1 cellular context compared by ENCODE assay signal in the genomic region with DNA sequence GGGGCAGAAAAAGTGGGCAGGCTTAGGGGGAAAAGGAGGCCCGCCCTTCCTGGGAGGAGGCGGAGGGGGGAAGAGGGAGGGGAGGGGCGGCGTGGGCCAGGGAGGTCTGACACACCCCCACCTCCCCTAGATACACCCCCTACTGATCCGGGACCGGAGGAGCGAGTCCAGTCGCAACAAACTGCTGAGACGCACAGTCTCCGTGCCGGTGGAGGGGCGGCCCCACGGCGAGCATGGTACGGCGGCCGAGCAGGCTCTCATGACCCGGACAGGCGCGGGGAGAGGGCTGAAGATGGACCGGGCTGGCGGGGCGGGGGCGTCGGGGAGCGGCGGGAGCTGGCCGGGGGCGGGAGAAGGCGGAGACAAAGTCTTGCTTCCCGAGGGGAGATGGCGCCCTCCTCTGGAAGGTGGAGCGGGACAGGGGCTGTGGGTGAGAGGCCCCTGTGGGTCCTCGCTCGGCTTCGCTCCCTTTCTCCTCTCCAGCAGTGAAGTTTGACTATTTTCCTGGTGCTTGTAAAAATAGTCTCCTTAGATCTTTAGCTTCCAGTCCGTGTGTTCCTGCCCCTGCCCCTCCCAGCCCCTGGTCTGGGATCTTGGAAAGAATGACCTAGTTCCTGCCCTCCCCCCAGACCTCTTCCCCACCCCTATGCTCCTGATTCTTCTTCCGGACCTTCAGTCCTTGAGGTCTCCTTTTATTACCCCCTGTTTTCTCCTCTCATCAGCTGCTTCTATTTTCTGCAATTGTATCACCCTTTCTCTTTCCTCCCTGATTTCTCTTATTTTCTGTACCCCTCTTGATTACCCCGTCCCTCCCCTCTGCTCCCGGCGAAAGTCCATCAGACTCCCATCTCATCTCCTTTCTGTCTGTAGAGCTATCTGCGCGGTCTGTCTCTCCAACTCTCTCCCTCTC.
TF ChIP-seq lines count a peak whose summit lies in the region.

No MANE protein-coding gene starts in this region.

TF ChIP-seq in HepG2, 621 proteins besides CTCF, POLR2A, EP300 and RAD21 (continued from another document and continues in another):
- TF ChIP-seq HDAC2 (CRISPR knock-in tag; IDR thresholded peaks at IDR 0.05): no peak; the same call in 1 of the 2 replicates
- TF ChIP-seq ZNF879 (CRISPR knock-in tag; IDR thresholded peaks at IDR 0.05): 0 out of 2 replicates have a peak, but pooled peaks have one; percentile 16
- TF ChIP-seq ZNF598 (CRISPR knock-in tag; IDR thresholded peaks at IDR 0.05; ENCODE audit: borderline replicate concordance): no peak
- no peak for TF ChIP-seq SOX5 (CRISPR knock-in tag; IDR thresholded peaks at IDR 0.05; ENCODE audit: borderline replicate concordance)
- TF ChIP-seq MTF1 (CRISPR knock-in tag; IDR thresholded peaks at IDR 0.05): no peak
- TF ChIP-seq ZSCAN20 (CRISPR knock-in tag; IDR thresholded peaks at IDR 0.05; ENCODE audit: borderline replicate concordance): no peak
- peak; percentile 59 for TF ChIP-seq RXRB (CRISPR knock-in tag; IDR thresholded peaks at IDR 0.05; ENCODE audit: borderline replicate concordance)
- TF ChIP-seq, protein P1, sequence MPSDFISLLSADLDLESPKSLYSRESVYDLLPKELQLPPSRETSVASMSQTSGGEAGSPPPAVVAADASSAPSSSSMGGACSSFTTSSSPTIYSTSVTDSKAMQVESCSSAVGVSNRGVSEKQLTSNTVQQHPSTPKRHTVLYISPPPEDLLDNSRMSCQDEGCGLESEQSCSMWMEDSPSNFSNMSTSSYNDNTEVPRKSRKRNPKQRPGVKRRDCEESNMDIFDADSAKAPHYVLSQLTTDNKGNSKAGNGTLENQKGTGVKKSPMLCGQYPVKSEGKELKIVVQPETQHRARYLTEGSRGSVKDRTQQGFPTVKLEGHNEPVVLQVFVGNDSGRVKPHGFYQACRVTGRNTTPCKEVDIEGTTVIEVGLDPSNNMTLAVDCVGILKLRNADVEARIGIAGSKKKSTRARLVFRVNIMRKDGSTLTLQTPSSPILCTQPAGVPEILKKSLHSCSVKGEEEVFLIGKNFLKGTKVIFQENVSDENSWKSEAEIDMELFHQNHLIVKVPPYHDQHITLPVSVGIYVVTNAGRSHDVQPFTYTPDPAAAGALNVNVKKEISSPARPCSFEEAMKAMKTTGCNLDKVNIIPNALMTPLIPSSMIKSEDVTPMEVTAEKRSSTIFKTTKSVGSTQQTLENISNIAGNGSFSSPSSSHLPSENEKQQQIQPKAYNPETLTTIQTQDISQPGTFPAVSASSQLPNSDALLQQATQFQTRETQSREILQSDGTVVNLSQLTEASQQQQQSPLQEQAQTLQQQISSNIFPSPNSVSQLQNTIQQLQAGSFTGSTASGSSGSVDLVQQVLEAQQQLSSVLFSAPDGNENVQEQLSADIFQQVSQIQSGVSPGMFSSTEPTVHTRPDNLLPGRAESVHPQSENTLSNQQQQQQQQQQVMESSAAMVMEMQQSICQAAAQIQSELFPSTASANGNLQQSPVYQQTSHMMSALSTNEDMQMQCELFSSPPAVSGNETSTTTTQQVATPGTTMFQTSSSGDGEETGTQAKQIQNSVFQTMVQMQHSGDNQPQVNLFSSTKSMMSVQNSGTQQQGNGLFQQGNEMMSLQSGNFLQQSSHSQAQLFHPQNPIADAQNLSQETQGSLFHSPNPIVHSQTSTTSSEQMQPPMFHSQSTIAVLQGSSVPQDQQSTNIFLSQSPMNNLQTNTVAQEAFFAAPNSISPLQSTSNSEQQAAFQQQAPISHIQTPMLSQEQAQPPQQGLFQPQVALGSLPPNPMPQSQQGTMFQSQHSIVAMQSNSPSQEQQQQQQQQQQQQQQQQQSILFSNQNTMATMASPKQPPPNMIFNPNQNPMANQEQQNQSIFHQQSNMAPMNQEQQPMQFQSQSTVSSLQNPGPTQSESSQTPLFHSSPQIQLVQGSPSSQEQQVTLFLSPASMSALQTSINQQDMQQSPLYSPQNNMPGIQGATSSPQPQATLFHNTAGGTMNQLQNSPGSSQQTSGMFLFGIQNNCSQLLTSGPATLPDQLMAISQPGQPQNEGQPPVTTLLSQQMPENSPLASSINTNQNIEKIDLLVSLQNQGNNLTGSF (CRISPR knock-in tag; IDR thresholded peaks at IDR 0.05): no peak
- TF ChIP-seq ZBTB38 (CRISPR knock-in tag; IDR thresholded peaks at IDR 0.05): no peak
- TF ChIP-seq ISX (CRISPR knock-in tag; conservative IDR thresholded peaks at IDR 0.05): no peak
- TF ChIP-seq MTF2 (CRISPR knock-in tag; IDR thresholded peaks at IDR 0.05; ENCODE audit: borderline replicate concordance): no peak
- TF ChIP-seq NFYB (CRISPR knock-in tag; IDR thresholded peaks at IDR 0.05): no peak
- TF ChIP-seq ZNF569 (CRISPR knock-in tag; IDR thresholded peaks at IDR 0.05; ENCODE audit: borderline replicate concordance): no peak
- TF ChIP-seq RXRA (CRISPR knock-in tag; IDR thresholded peaks at IDR 0.05): peak; percentile 57; the same call in 1 of the 2 replicates
- TF ChIP-seq, protein P2, sequence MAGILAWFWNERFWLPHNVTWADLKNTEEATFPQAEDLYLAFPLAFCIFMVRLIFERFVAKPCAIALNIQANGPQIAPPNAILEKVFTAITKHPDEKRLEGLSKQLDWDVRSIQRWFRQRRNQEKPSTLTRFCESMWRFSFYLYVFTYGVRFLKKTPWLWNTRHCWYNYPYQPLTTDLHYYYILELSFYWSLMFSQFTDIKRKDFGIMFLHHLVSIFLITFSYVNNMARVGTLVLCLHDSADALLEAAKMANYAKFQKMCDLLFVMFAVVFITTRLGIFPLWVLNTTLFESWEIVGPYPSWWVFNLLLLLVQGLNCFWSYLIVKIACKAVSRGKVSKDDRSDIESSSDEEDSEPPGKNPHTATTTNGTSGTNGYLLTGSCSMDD (CRISPR knock-in tag; IDR thresholded peaks at IDR 0.05): no peak
- TF ChIP-seq PAX8 (CRISPR knock-in tag; IDR thresholded peaks at IDR 0.05; ENCODE audit: borderline replicate concordance): 0 out of 2 replicates have a peak, but pooled peaks have one; percentile 22
- TF ChIP-seq ZNF552 (CRISPR knock-in tag; IDR thresholded peaks at IDR 0.05; ENCODE audit: borderline replicate concordance): no peak
- TF ChIP-seq ZNF160 (CRISPR knock-in tag; IDR thresholded peaks at IDR 0.05): no peak
- TF ChIP-seq GATAD2A (CRISPR knock-in tag; IDR thresholded peaks at IDR 0.05): no peak
- TF ChIP-seq, protein P3, sequence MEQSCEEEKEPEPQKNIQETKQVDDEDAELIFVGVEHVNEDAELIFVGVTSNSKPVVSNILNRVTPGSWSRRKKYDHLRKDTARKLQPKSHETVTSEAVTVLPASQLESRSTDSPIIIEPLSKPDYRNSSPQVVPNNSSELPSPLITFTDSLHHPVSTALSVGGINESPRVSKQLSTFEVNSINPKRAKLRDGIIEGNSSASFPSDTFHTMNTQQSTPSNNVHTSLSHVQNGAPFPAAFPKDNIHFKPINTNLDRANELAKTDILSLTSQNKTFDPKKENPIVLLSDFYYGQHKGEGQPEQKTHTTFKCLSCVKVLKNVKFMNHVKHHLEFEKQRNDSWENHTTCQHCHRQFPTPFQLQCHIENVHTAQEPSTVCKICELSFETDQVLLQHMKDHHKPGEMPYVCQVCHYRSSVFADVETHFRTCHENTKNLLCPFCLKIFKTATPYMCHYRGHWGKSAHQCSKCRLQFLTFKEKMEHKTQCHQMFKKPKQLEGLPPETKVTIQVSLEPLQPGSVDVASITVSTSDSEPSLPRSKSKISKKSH (CRISPR knock-in tag; IDR thresholded peaks at IDR 0.05; ENCODE audit: borderline replicate concordance): no peak
- peak; percentile 38; the same call in 1 of the 2 replicates for TF ChIP-seq HOXA5 (CRISPR knock-in tag; IDR thresholded peaks at IDR 0.05)
- TF ChIP-seq TRIM24 (CRISPR knock-in tag; IDR thresholded peaks at IDR 0.05): no peak
- no peak for TF ChIP-seq ZNF790 (CRISPR knock-in tag; IDR thresholded peaks at IDR 0.05; ENCODE audit: borderline replicate concordance)
- TF ChIP-seq MEF2D (CRISPR knock-in tag; IDR thresholded peaks at IDR 0.05): no peak
- TF ChIP-seq, protein P4, sequence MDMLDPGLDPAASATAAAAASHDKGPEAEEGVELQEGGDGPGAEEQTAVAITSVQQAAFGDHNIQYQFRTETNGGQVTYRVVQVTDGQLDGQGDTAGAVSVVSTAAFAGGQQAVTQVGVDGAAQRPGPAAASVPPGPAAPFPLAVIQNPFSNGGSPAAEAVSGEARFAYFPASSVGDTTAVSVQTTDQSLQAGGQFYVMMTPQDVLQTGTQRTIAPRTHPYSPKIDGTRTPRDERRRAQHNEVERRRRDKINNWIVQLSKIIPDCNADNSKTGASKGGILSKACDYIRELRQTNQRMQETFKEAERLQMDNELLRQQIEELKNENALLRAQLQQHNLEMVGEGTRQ (IDR thresholded peaks at IDR 0.05; ENCODE audit: low read depth, low read length): no peak
- TF ChIP-seq, protein P4 (CRISPR knock-in tag; IDR thresholded peaks at IDR 0.05; ENCODE audit: borderline replicate concordance): no peak
- TF ChIP-seq, protein P5, sequence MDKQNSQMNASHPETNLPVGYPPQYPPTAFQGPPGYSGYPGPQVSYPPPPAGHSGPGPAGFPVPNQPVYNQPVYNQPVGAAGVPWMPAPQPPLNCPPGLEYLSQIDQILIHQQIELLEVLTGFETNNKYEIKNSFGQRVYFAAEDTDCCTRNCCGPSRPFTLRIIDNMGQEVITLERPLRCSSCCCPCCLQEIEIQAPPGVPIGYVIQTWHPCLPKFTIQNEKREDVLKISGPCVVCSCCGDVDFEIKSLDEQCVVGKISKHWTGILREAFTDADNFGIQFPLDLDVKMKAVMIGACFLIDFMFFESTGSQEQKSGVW (CRISPR knock-in tag; IDR thresholded peaks at IDR 0.05; ENCODE audit: borderline replicate concordance): no peak
- TF ChIP-seq SMAD9 (CRISPR knock-in tag; IDR thresholded peaks at IDR 0.05): no peak
- peak; percentile 55; the same call in 1 of the 2 replicates for TF ChIP-seq ZNF768 (CRISPR knock-in tag; IDR thresholded peaks at IDR 0.05)
- TF ChIP-seq, protein P6, sequence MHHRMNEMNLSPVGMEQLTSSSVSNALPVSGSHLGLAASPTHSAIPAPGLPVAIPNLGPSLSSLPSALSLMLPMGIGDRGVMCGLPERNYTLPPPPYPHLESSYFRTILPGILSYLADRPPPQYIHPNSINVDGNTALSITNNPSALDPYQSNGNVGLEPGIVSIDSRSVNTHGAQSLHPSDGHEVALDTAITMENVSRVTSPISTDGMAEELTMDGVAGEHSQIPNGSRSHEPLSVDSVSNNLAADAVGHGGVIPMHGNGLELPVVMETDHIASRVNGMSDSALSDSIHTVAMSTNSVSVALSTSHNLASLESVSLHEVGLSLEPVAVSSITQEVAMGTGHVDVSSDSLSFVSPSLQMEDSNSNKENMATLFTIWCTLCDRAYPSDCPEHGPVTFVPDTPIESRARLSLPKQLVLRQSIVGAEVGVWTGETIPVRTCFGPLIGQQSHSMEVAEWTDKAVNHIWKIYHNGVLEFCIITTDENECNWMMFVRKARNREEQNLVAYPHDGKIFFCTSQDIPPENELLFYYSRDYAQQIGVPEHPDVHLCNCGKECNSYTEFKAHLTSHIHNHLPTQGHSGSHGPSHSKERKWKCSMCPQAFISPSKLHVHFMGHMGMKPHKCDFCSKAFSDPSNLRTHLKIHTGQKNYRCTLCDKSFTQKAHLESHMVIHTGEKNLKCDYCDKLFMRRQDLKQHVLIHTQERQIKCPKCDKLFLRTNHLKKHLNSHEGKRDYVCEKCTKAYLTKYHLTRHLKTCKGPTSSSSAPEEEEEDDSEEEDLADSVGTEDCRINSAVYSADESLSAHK (CRISPR knock-in tag; IDR thresholded peaks at IDR 0.05; ENCODE audit: borderline replicate concordance): no peak
- no peak for TF ChIP-seq ZNF34 (CRISPR knock-in tag; IDR thresholded peaks at IDR 0.05; ENCODE audit: borderline replicate concordance)
- TF ChIP-seq, protein P7, sequence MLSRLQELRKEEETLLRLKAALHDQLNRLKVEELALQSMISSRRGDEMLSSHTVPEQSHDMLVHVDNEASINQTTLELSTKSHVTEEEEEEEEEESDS (CRISPR knock-in tag; IDR thresholded peaks at IDR 0.05; ENCODE audit: borderline replicate concordance): no peak
- TF ChIP-seq GPN1 (CRISPR knock-in tag; IDR thresholded peaks at IDR 0.05; ENCODE audit: borderline replicate concordance): no peak
- TF ChIP-seq ZNF839 (CRISPR knock-in tag; IDR thresholded peaks at IDR 0.05; ENCODE audit: borderline replicate concordance): no peak
- TF ChIP-seq CAMTA2 (CRISPR knock-in tag; IDR thresholded peaks at IDR 0.05; ENCODE audit: borderline replicate concordance): no peak
- no peak for TF ChIP-seq ZNF564 (CRISPR knock-in tag; IDR thresholded peaks at IDR 0.05)
- TF ChIP-seq, protein P8, sequence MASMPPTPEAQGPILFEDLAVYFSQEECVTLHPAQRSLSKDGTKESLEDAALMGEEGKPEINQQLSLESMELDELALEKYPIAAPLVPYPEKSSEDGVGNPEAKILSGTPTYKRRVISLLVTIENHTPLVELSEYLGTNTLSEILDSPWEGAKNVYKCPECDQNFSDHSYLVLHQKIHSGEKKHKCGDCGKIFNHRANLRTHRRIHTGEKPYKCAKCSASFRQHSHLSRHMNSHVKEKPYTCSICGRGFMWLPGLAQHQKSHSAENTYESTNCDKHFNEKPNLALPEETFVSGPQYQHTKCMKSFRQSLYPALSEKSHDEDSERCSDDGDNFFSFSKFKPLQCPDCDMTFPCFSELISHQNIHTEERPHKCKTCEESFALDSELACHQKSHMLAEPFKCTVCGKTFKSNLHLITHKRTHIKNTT (CRISPR knock-in tag; IDR thresholded peaks at IDR 0.05): no peak
- no peak; the same call in 1 of the 2 replicates for TF ChIP-seq ZNF605 (CRISPR knock-in tag; IDR thresholded peaks at IDR 0.05)
- peak; percentile 81 for TF ChIP-seq GABPB1 (CRISPR knock-in tag; IDR thresholded peaks at IDR 0.05)
- TF ChIP-seq RARG (CRISPR knock-in tag; IDR thresholded peaks at IDR 0.05; ENCODE audit: low read depth): no peak
- TF ChIP-seq ELF4 (CRISPR knock-in tag; IDR thresholded peaks at IDR 0.05; ENCODE audit: borderline replicate concordance): no peak
- no peak for TF ChIP-seq ZFP62 (CRISPR knock-in tag; IDR thresholded peaks at IDR 0.05)
- TF ChIP-seq DNMT1 (CRISPR knock-in tag; IDR thresholded peaks at IDR 0.05): no peak
- TF ChIP-seq SMARCE1 (IDR thresholded peaks at IDR 0.05; ENCODE audit: borderline replicate concordance): no peak
- TF ChIP-seq SOX13 (IDR thresholded peaks at IDR 0.05): no peak
- TF ChIP-seq SOX13 (CRISPR knock-in tag; conservative IDR thresholded peaks at IDR 0.05 in 1 of 2, IDR thresholded peaks at IDR 0.05 in 1 of 2): no peak
- TF ChIP-seq TOPORS (CRISPR knock-in tag; IDR thresholded peaks at IDR 0.05): no peak
- TF ChIP-seq RFXANK (CRISPR knock-in tag; IDR thresholded peaks at IDR 0.05): no peak
